Comparison of ENCODE assay signal across 1 cellular context in the genomic region with DNA sequence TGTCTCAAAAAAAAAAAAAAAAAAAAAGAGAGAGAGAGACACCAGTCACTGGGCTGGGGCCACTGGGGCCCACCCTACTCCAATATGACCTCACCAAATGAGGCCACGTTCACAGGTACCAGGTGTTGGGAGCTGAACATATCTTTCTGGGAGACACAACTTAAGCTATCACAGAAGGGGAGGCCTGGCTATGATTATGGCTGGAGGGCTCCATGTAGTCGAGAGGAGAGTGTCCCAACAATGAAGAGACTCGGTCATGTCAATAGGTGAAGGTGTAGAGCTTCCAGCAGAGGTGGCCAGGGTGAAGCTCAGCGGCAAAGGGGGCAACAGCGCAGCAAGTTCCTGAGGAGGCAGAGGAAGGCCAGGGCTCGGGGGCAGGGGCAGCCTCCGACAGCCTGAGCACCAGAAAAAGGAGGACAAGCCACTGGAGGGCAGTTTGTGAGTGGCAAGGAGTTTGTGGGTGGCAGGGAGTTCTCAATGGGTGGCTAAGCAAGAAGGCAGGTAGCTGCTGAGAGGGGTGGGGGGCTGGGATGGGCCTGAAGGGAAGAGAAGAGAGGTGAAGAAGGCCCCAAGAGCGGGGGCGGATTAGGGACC.
TF ChIP-seq lines count a peak whose summit lies in the region.

No MANE protein-coding gene starts in this region.

TF ChIP-seq in HepG2, 621 proteins besides CTCF, POLR2A, EP300 and RAD21:
- TF ChIP-seq ZNF333 (CRISPR knock-in tag; IDR thresholded peaks at IDR 0.05; ENCODE audit: borderline replicate concordance): 0 out of 2 replicates have a peak, but pooled peaks have one; percentile 8
- no peak for TF ChIP-seq ZNF441 (CRISPR knock-in tag; IDR thresholded peaks at IDR 0.05; ENCODE audit: borderline replicate concordance)
- TF ChIP-seq, protein P1, sequence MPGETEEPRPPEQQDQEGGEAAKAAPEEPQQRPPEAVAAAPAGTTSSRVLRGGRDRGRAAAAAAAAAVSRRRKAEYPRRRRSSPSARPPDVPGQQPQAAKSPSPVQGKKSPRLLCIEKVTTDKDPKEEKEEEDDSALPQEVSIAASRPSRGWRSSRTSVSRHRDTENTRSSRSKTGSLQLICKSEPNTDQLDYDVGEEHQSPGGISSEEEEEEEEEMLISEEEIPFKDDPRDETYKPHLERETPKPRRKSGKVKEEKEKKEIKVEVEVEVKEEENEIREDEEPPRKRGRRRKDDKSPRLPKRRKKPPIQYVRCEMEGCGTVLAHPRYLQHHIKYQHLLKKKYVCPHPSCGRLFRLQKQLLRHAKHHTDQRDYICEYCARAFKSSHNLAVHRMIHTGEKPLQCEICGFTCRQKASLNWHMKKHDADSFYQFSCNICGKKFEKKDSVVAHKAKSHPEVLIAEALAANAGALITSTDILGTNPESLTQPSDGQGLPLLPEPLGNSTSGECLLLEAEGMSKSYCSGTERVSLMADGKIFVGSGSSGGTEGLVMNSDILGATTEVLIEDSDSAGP (CRISPR knock-in tag; IDR thresholded peaks at IDR 0.05; ENCODE audit: borderline replicate concordance): 0 out of 2 replicates have a peak, but pooled peaks have one; percentile 1
